ENCODE assay signal across 2 cellular contexts in the genomic region with DNA sequence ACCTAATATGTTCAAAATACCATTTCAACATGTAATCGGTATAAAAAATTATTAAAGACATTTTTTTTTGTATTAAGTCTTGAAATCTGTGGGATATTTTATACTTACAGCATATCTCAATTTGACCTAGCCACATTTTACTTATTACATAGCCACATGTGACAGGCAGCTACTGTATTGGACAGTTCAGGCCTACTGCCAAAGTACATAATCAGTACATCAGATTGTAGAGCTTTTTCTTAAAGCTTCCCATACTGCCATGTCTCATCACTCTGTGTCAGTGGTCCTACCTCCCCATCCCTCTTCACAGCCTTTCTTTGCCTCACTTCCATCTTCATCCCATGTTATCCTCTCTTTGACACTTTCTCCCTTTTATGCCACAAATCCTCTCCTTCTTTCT.
TF ChIP-seq lines count a peak whose summit lies in the region.

No MANE protein-coding gene starts in this region.

TF ChIP-seq in IMR-90, 13 proteins besides CTCF, POLR2A, EP300 and RAD21:
- no peak for TF ChIP-seq ELK1 (IDR thresholded peaks at IDR 0.05; ENCODE audit: borderline replicate concordance, low read depth, low read length)
- no peak for TF ChIP-seq MAFK (IDR thresholded peaks at IDR 0.05; ENCODE audit: low read depth, low read length)
- no peak for TF ChIP-seq USF2 (IDR thresholded peaks at IDR 0.05; ENCODE audit: low read depth, low read length)
- no peak for TF ChIP-seq RFX5 (IDR thresholded peaks at IDR 0.05; ENCODE audit: low read depth, low read length)
- TF ChIP-seq FOS (IDR thresholded peaks at IDR 0.05; ENCODE audit: low read depth, low read length): no peak
- no peak for TF ChIP-seq MXI1 (IDR thresholded peaks at IDR 0.05; ENCODE audit: borderline replicate concordance, low read depth, low read length)

TF ChIP-seq in WTC11, 78 proteins besides CTCF, POLR2A, EP300 and RAD21:
- TF ChIP-seq TEAD1 (CRISPR knock-in tag; IDR thresholded peaks at IDR 0.05) (no peak), E2F4 (CRISPR knock-in tag; IDR thresholded peaks at IDR 0.05; ENCODE audit: borderline replicate concordance, low read depth) (no peak)
